Comparison of ENCODE assay signal across 17 cellular contexts in genomic region chr6:128742900-128743299, GRCh38.
DNase-seq lines count a peak whose midpoint lies in the region; ATAC-seq and TF ChIP-seq lines count a peak whose summit lies in the region.
"Had no signal": no experiment of that assay in that cellular context is flagged by ENCODE, and none has a peak within 500 bp of the region (broad histone marks: within the 10 kb centered on the region; RNA-seq: fewer than 3 reads in every experiment).

No MANE protein-coding gene starts in this region.

- peaks cover 11% of the 10 kb centered on the region for H3F3A ChIP-seq in neural progenitor cell (ENCODE audit: low read depth)

- H3K36me3 Mint-ChIP-seq in chondrocyte (ENCODE audit: low read depth) (no peaks in the 10 kb centered on the region), neural progenitor cell (no peaks in the 10 kb centered on the region)
- H3K36me3 Mint-ChIP-seq: CD14-positive monocyte; CD4-positive, alpha-beta memory T cell had no signal

- H4K20me1 ChIP-seq in neural progenitor cell (ENCODE audit: low read depth) = no peaks in the 10 kb centered on the region
- H4K20me1 ChIP-seq: BLaER1 had no signal

- H3K4me3 ChIP-seq in right atrium auricular region (no peak overlapping the region), neural progenitor cell (no peak overlapping the region)
- H3K4me3 ChIP-seq: A549, BLaER1 had no signal

- DNase-seq in Right ventricle myocardium inferior (ENCODE audit: missing footprints) (peak; percentile 47), right atrium auricular region (ENCODE audit: low spot score) (no peak), chondrocyte (ENCODE audit: low spot score) (peak; percentile 61), neural progenitor cell (ENCODE audit: low spot score) (no peak), NAMALWA (ENCODE audit: low spot score) (no peak), NCI-H748 treated with DMSO at 0.1 percent for 48 hours (lab: John Stamatoyannopoulos, UW) (no peak)
- DNase-seq: CD4-positive, alpha-beta memory T cell; DMS153; DMS79; GDM1; HFFc6 had no signal

- H3K27ac Mint-ChIP-seq in chondrocyte (ENCODE audit: unreplicated experiment) (no peak overlapping the region), neural progenitor cell (no peak overlapping the region)
- H3K27ac Mint-ChIP-seq: CD14-positive monocyte; CD4-positive, alpha-beta memory T cell; HFFc6 had no signal

- TF ChIP-seq CTCF in right atrium auricular region (IDR thresholded peaks at IDR 0.05) = no peak
- TF ChIP-seq CTCF in chondrocyte (IDR thresholded peaks at IDR 0.05) = no peak
- TF ChIP-seq CTCF in neural progenitor cell (IDR thresholded peaks at IDR 0.05) = no peak

- H3K27me3 Mint-ChIP-seq in chondrocyte (ENCODE audit: low read depth) (peaks cover 6% of the 10 kb centered on the region), neural progenitor cell (ENCODE audit: insufficient read depth, low read depth) (peaks cover 2% of the 10 kb centered on the region)

- H3K4me3 Mint-ChIP-seq in chondrocyte (ENCODE audit: unreplicated experiment) (no peak overlapping the region), neural progenitor cell (no peak overlapping the region)
- H3K4me3 Mint-ChIP-seq: CD14-positive monocyte; CD4-positive, alpha-beta memory T cell; HFFc6 had no signal

- H3K27ac ChIP-seq in right atrium auricular region (no peak overlapping the region), neural progenitor cell (no peak overlapping the region)
- H3K27ac ChIP-seq: 22Rv1, A549, BLaER1 had no signal

- H3K4me1 ChIP-seq in right atrium auricular region (no peaks in the 10 kb centered on the region), neural progenitor cell (peaks cover 12% of the 10 kb centered on the region)
- H3K4me1 ChIP-seq: A549, BLaER1 had no signal

- H3K36me3 ChIP-seq in right atrium auricular region (no peaks in the 10 kb centered on the region), neural progenitor cell (no peaks in the 10 kb centered on the region)
- H3K36me3 ChIP-seq: BLaER1 had no signal

- H3K9me3 Mint-ChIP-seq in chondrocyte (ENCODE audit: low read depth) = peaks cover 3% of the 10 kb centered on the region
- H3K9me3 Mint-ChIP-seq in neural progenitor cell = no peaks in the 10 kb centered on the region
- H3K9me3 Mint-ChIP-seq: HFFc6 had no signal

- H3K9ac ChIP-seq in neural progenitor cell = no peak overlapping the region
- H3K9ac ChIP-seq: BLaER1 had no signal

- no peaks in the 10 kb centered on the region for H3K9me3 ChIP-seq in right atrium auricular region
- no peaks in the 10 kb centered on the region for H3K9me3 ChIP-seq in neural progenitor cell (ENCODE audit: low read depth)
- H3K9me3 ChIP-seq: A549, BLaER1 had no signal

- no peaks in the 10 kb centered on the region for H3K79me2 ChIP-seq in neural progenitor cell (ENCODE audit: low read depth)

- H3K27me3 ChIP-seq in right atrium auricular region (no peaks in the 10 kb centered on the region), neural progenitor cell (no peaks in the 10 kb centered on the region)
- H3K27me3 ChIP-seq: BLaER1 had no signal

- H3K4me1 Mint-ChIP-seq in chondrocyte (ENCODE audit: low read depth) = no peaks in the 10 kb centered on the region
- peaks cover 5% of the 10 kb centered on the region for H3K4me1 Mint-ChIP-seq in neural progenitor cell
- H3K4me1 Mint-ChIP-seq: CD14-positive monocyte; CD4-positive, alpha-beta memory T cell had no signal

- H2AFZ ChIP-seq in neural progenitor cell (replicated peaks) = peak overlapping the region; percentile 12

- intact Hi-C loops in Right ventricle myocardium inferior (cut with DNase I) = no loop called here

- H3K4me2 ChIP-seq in neural progenitor cell = no peak overlapping the region
- H3K4me2 ChIP-seq: A549, BLaER1 had no signal

- no peak for ATAC-seq in Right ventricle myocardium inferior
- no peak for ATAC-seq in GM18520 (IDR thresholded peaks at IDR 0.05; ENCODE audit: unreplicated experiment)
- ATAC-seq: A549, HCT116 had no signal

Comparison
In these comparisons a context has a peak if more than half of its experiments do, and no peak if none do; other contexts are left out.
1. DNase-seq: peak in Right ventricle myocardium inferior (single experiment) and chondrocyte (single experiment); none in right atrium auricular region (single experiment), neural progenitor cell (single experiment), NAMALWA (single experiment) and NCI-H748 treated with DMSO at 0.1 percent for 48 hours (single experiment).